In the genomic region with DNA sequence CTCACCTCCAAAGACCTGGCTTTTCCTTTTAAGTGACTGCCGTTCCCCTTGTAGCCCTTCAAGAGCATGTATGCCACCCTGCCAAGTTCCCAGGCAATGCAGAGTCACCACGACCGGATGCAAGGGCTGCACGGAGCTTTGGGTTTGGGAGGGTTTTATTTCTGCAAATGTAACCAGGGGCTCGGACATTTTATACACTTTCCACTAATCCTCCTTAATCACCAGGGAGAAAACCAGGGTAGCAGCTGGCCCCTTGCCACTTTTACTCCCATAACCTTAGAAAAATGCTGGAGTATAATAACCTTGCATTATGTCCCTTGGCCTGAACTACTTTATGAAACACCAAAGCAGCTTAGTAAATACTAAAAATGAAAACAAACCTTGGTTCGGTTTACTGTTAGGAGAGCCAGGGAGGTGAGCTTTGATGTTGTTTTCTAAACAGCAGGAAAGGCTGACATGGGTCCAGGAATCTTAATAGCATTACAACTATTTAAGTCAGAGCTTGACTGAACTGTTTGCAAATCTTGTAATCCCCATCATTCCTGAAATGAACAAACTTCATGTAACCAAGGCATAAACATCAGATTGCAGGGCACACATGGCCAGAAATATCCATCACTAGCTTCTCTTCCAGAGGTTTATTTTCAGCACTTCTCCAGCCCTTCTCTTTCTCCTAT, we compare ENCODE assay signal across 1 cellular context.
TF ChIP-seq lines count a peak whose summit lies in the region.

No MANE protein-coding gene starts in this region.

TF ChIP-seq in IMR-90, 13 proteins besides CTCF, POLR2A, EP300 and RAD21:
- TF ChIP-seq, protein P1, sequence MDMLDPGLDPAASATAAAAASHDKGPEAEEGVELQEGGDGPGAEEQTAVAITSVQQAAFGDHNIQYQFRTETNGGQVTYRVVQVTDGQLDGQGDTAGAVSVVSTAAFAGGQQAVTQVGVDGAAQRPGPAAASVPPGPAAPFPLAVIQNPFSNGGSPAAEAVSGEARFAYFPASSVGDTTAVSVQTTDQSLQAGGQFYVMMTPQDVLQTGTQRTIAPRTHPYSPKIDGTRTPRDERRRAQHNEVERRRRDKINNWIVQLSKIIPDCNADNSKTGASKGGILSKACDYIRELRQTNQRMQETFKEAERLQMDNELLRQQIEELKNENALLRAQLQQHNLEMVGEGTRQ (IDR thresholded peaks at IDR 0.05; ENCODE audit: low read depth, low read length), result no peak
- TF ChIP-seq MAZ (IDR thresholded peaks at IDR 0.05; ENCODE audit: borderline replicate concordance, low read depth, low read length) (no peak), FOS (IDR thresholded peaks at IDR 0.05; ENCODE audit: low read depth, low read length) (no peak), RFX5 (IDR thresholded peaks at IDR 0.05; ENCODE audit: low read depth, low read length) (no peak), BHLHE40 (IDR thresholded peaks at IDR 0.05; ENCODE audit: low read depth, low read length) (no peak), CHD1 (IDR thresholded peaks at IDR 0.05; ENCODE audit: low read depth, low read length) (no peak), MAFK (IDR thresholded peaks at IDR 0.05; ENCODE audit: low read depth, low read length) (no peak), NFE2L2 (IDR thresholded peaks at IDR 0.05; ENCODE audit: low read depth, low read length) (no peak), RCOR1 (IDR thresholded peaks at IDR 0.05; ENCODE audit: insufficient replicate concordance, low read length) (no peak), CEBPB (IDR thresholded peaks at IDR 0.05; ENCODE audit: low read depth, low read length) (no peak), SMC3 (IDR thresholded peaks at IDR 0.05; ENCODE audit: low read depth, low read length) (no peak), MXI1 (IDR thresholded peaks at IDR 0.05; ENCODE audit: borderline replicate concordance, low read depth, low read length) (no peak)
- TF ChIP-seq, protein P2, sequence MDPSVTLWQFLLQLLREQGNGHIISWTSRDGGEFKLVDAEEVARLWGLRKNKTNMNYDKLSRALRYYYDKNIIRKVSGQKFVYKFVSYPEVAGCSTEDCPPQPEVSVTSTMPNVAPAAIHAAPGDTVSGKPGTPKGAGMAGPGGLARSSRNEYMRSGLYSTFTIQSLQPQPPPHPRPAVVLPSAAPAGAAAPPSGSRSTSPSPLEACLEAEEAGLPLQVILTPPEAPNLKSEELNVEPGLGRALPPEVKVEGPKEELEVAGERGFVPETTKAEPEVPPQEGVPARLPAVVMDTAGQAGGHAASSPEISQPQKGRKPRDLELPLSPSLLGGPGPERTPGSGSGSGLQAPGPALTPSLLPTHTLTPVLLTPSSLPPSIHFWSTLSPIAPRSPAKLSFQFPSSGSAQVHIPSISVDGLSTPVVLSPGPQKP (IDR thresholded peaks at IDR 0.05; ENCODE audit: borderline replicate concordance, low read depth, low read length), result no peak
